17 cellular contexts compared by ENCODE assay signal in genomic region chr12:5047094-5047493, GRCh38. TPM values are rescaled to one million over a fixed set of nuclear protein-coding genes. Genes with fewer than 3 reads are reported as not detected.
DNase-seq lines count a peak whose midpoint lies in the region; ATAC-seq, FAIRE-seq and TF ChIP-seq lines count a peak whose summit lies in the region.
"Had no signal": no experiment of that assay in that cellular context is flagged by ENCODE, and none has a peak within 500 bp of the region (broad histone marks: within the 10 kb centered on the region; RNA-seq: fewer than 3 reads in every experiment).

No MANE protein-coding gene starts in this region.

- H3K79me1 ChIP-seq in mesendoderm (ENCODE audit: low read length), result no peaks in the 10 kb centered on the region

- no peaks in the 10 kb centered on the region for H3K79me2 ChIP-seq in GM23248 (ENCODE audit: insufficient read depth)
- H3K79me2 ChIP-seq in mesendoderm (ENCODE audit: control insufficient read depth, insufficient read depth, low read length), result no peaks in the 10 kb centered on the region

- no peak overlapping the region for H2BK120ac ChIP-seq in mesendoderm (ENCODE audit: low read depth, low read length)

- no peak overlapping the region for H2AFZ ChIP-seq in GM23248

- no peak overlapping the region for H4K8ac ChIP-seq in mesendoderm (ENCODE audit: low read depth, low read length)

- H3K4me3 Mint-ChIP-seq in brain, result peak overlapping the region; percentile 36 to 63 (median 57)
- H3K4me3 Mint-ChIP-seq: activated CD4-positive, alpha-beta T cell treated with anti-CD3 and anti-CD28 coated beads, Interleukin-2, amount 10 ng/mL, durations not matched to agents 24 days and 14 days; stimulated activated naive CD8-positive, alpha-beta T cell treated with anti-CD3 and anti-CD28 coated beads, Interleukin-15, amount 100 ng/mL, for 72 hours had no signal

- H3K23ac ChIP-seq in mesendoderm (ENCODE audit: low read length), result no peak overlapping the region

- no peaks in the 10 kb centered on the region for H3K9me3 ChIP-seq in GM23248 (ENCODE audit: low read depth)
- H3K9me3 ChIP-seq: SJSA1 had no signal

- TF ChIP-seq POLR2A in GM12892 (IDR thresholded peaks at IDR 0.05; ENCODE audit: low read depth, low read length), result no peak

- H3K27me3 ChIP-seq in GM23248 (replicated peaks; ENCODE audit: insufficient read depth) (peaks cover 35% of the 10 kb centered on the region), mesendoderm (ENCODE audit: insufficient read depth, low read length, poor library complexity) (peaks cover 24% of the 10 kb centered on the region)

- no peaks in the 10 kb centered on the region for H3K4me1 ChIP-seq in GM23248 (ENCODE audit: insufficient read depth)
- H3K4me1 ChIP-seq in mesendoderm (ENCODE audit: control insufficient read depth, low read depth, low read length), result no peaks in the 10 kb centered on the region
- H3K4me1 ChIP-seq: SJSA1 had no signal

- peak; percentile 33 for DNase-seq in GM23248
- peak; percentile 43 for DNase-seq in left cardiac atrium
- peak; percentile 54 for DNase-seq in retina
- no peak for DNase-seq in NCI-H187 (lab: John Stamatoyannopoulos, UW)
- no peak for DNase-seq in GM12892 (ENCODE audit: insufficient read length)
- DNase-seq in mesendoderm, result no peak
- DNase-seq in COR-L47 (lab: John Stamatoyannopoulos, UW), result no peak
- DNase-seq: activated CD4-positive, alpha-beta T cell treated with anti-CD3 and anti-CD28 coated beads, Interleukin-2, amount 10 ng/mL, durations not matched to agents 24 days and 14 days; activated naive CD4-positive, alpha-beta T cell; mesenchymal stem cell; NCI-H524; stimulated activated naive CD8-positive, alpha-beta T cell treated with anti-CD3 and anti-CD28 coated beads, Interleukin-15, amount 100 ng/mL, for 72 hours; T1000 had no signal

- no peak overlapping the region for H3K27ac ChIP-seq in GM23248
- no peak overlapping the region for H3K27ac ChIP-seq in mesendoderm (ENCODE audit: low read depth, low read length)
- H3K27ac ChIP-seq: SJSA1 had no signal

- H3K4me2 ChIP-seq in GM23248 (ENCODE audit: unreplicated experiment), result no peak overlapping the region
- no peak overlapping the region for H3K4me2 ChIP-seq in mesendoderm (ENCODE audit: low read length)

- H3K9ac ChIP-seq in GM23248 (no peak overlapping the region), mesendoderm (ENCODE audit: low read length) (no peak overlapping the region)

- no peak overlapping the region for H2BK15ac ChIP-seq in mesendoderm (replicated peaks; ENCODE audit: low read depth)

- peak overlapping the region; percentile 50 to 97 (median 73) for H3K27ac Mint-ChIP-seq in brain
- H3K27ac Mint-ChIP-seq: activated CD4-positive, alpha-beta T cell treated with anti-CD3 and anti-CD28 coated beads, Interleukin-2, amount 10 ng/mL, durations not matched to agents 24 days and 14 days; stimulated activated naive CD8-positive, alpha-beta T cell treated with anti-CD3 and anti-CD28 coated beads, Interleukin-15, amount 100 ng/mL, for 72 hours had no signal

- no peaks in the 10 kb centered on the region for H3K9me2 ChIP-seq in GM23248 (ENCODE audit: insufficient read depth)

- WGBS in GM23248 (ENCODE audit: low coverage in 1 of 2, low lambda C conversion rate in 2 of 2, missing lambda C conversion rate in 2 of 2), 2 experiments, result 7 to 16% methylated on average over 5 of the region's 5 CpGs
- WGBS in mesendoderm (ENCODE audit: extremely low coverage, insufficient coverage, low lambda C conversion rate), result no CpG with 5 or more reads among the region's 5 CpGs

- H2AK5ac ChIP-seq in mesendoderm (ENCODE audit: low read length), result no peak overlapping the region

- H3K36me3 ChIP-seq in GM23248 (ENCODE audit: low read depth), result no peaks in the 10 kb centered on the region
- H3K36me3 ChIP-seq in mesendoderm (ENCODE audit: control insufficient read depth, insufficient read depth, low read length), result no peaks in the 10 kb centered on the region
- H3K36me3 ChIP-seq: SJSA1 had no signal

- H3K4me3 ChIP-seq in GM23248, result no peak overlapping the region
- no peak overlapping the region for H3K4me3 ChIP-seq in mesendoderm (ENCODE audit: low read length)
- H3K4me3 ChIP-seq: SJSA1 had no signal

- ATAC-seq in left cardiac atrium, result peak; percentile 13 to 37
- ATAC-seq: stimulated activated naive CD8-positive, alpha-beta T cell treated with anti-CD3 and anti-CD28 coated beads, Interleukin-15, amount 100 ng/mL, for 72 hours had no signal

- no peak for TF ChIP-seq CTCF in brain (conservative IDR thresholded peaks at IDR 0.05)

- no peak for FAIRE-seq in GM12892 (lab: Jason Lieb, UNC)
- FAIRE-seq: islet of Langerhans had no signal

- peaks cover 6 to 9% (median 7%) of the 10 kb centered on the region in 5 experiments for H3K9me3 Mint-ChIP-seq in brain
- H3K9me3 Mint-ChIP-seq: activated CD4-positive, alpha-beta T cell treated with anti-CD3 and anti-CD28 coated beads, Interleukin-2, amount 10 ng/mL, durations not matched to agents 24 days and 14 days; neural crest cell had no signal

- H3K4ac ChIP-seq in mesendoderm (ENCODE audit: low read depth, low read length), result no peak overlapping the region

- peaks cover 6% of the 10 kb centered on the region for H3K36me3 Mint-ChIP-seq in brain

- H3K56ac ChIP-seq in mesendoderm (ENCODE audit: low read length), result no peak overlapping the region

- peaks cover 19% of the 10 kb centered on the region for H3K27me3 Mint-ChIP-seq in brain

- H2BK5ac ChIP-seq in mesendoderm (ENCODE audit: low read length), result no peak overlapping the region

- H3K4me1 Mint-ChIP-seq in brain, result peaks cover 83% of the 10 kb centered on the region
- H3K4me1 Mint-ChIP-seq: stimulated activated naive CD8-positive, alpha-beta T cell treated with anti-CD3 and anti-CD28 coated beads, Interleukin-15, amount 100 ng/mL, for 72 hours had no signal

- in situ Hi-C loops in GM23248 (cut with MboI), result no loop called here

- H4K5ac ChIP-seq in mesendoderm (ENCODE audit: low read length), result no peak overlapping the region

- intact Hi-C loops in left cardiac atrium (cut with DNase I), result no loop called here

- no peak overlapping the region for H3K18ac ChIP-seq in mesendoderm (ENCODE audit: low read length)

- H4K20me1 ChIP-seq in GM23248 (ENCODE audit: insufficient read depth), result no peaks in the 10 kb centered on the region

- no peaks in the 10 kb centered on the region for H3F3A ChIP-seq in GM23248 (ENCODE audit: insufficient read depth)

RNA-seq across cellular contexts. Expression of gene KCNA5, which starts 3.4 kb away (rescaled TPM):
- total RNA-seq in GM23248 (2014; rRNA removed; shearing (Covaris generic)), result not detected in 2 replicates
- polyA plus RNA-seq in GM23248 (2016; fragmentation: Nextera tagmentation; extraction: Ambion mirVana) (not detected in 2 replicates), brain (ENCODE audit: insufficient read depth, low read depth, low replicate concordance) (1.4 TPM)
- 10 to 100 TPM; 70.3 to 94.8 TPM for total RNA-seq in left cardiac atrium
- polyA plus RNA-seq in GM12892 (2012; ENCODE audit: missing spikeins), result not detected
- polyA plus RNA-seq in mesendoderm (2013, experiment 1 of 2), result 1.6 TPM
- polyA plus RNA-seq in mesendoderm (2013, experiment 2 of 2), result 1.4 TPM
- total RNA-seq: activated CD4-positive, alpha-beta T cell treated with anti-CD3 and anti-CD28 coated beads, Interleukin-2, amount 10 ng/mL, durations not matched to agents 24 days and 14 days; neural crest cell; SJSA1 had no signal

Comparison
In these comparisons a context has a peak if more than half of its experiments do, and no peak if none do; other contexts are left out.
1. DNase-seq: peak in GM23248 (single experiment), left cardiac atrium (single experiment) and retina (single experiment); none in NCI-H187 (0 of 2), GM12892 (single experiment), mesendoderm (single experiment) and COR-L47 (single experiment).
2. RNA of gene KCNA5, which starts 3.4 kb away (total RNA-seq): 70.3 to 94.8 TPM in left cardiac atrium; not detected in GM23248; every median in the first group is over 10 times any median in the second.